In genomic region chrX:67673741-67674274, GRCh38 we compare ENCODE assay signal across 15 cellular contexts.
"Had no signal": no experiment of that assay in that cellular context is flagged by ENCODE, and none has a peak within 500 bp of the region (broad histone marks: within the 10 kb centered on the region; RNA-seq: fewer than 3 reads in every experiment).

No MANE protein-coding gene starts in this region.

- H3K9ac ChIP-seq: neural progenitor cell had no signal

- H3K36me3 ChIP-seq: neural progenitor cell, ovary, right atrium auricular region had no signal

- H3K4me1 ChIP-seq: foreskin keratinocyte, neural progenitor cell, right atrium auricular region had no signal

- H3K9me3 ChIP-seq: ovary had no signal

- H3K4me2 ChIP-seq: neural progenitor cell had no signal

- ATAC-seq: effector memory CD8-positive, alpha-beta T cell; foreskin keratinocyte had no signal

- DNase-seq: cerebellar nuclear complex; effector memory CD8-positive, alpha-beta T cell; erythroblast; immature natural killer cell; nucleus accumbens; ovary; small intestine; stimulated activated CD4-positive, alpha-beta T cell treated with anti-CD3 and anti-CD28 coated beads, Interleukin-12 subunit alpha, Interleukin-12 subunit beta, amount 100 ng/mL, for 4 hours; stimulated activated naive CD4-positive, alpha-beta T cell treated with Interleukin-2 at 50 U/mL for 16 hours; trophoblast cell had no signal

- H3K27ac ChIP-seq: foreskin keratinocyte, neural progenitor cell, ovary, right atrium auricular region had no signal

- FAIRE-seq: colon, keratinocyte had no signal

- H3K27me3 ChIP-seq: foreskin keratinocyte, neural progenitor cell, ovary, right atrium auricular region had no signal

- H2AFZ ChIP-seq: neural progenitor cell had no signal

- H3K4me3 ChIP-seq: neural progenitor cell, ovary, right atrium auricular region had no signal
